8 cellular contexts compared by ENCODE assay signal in the genomic region with DNA sequence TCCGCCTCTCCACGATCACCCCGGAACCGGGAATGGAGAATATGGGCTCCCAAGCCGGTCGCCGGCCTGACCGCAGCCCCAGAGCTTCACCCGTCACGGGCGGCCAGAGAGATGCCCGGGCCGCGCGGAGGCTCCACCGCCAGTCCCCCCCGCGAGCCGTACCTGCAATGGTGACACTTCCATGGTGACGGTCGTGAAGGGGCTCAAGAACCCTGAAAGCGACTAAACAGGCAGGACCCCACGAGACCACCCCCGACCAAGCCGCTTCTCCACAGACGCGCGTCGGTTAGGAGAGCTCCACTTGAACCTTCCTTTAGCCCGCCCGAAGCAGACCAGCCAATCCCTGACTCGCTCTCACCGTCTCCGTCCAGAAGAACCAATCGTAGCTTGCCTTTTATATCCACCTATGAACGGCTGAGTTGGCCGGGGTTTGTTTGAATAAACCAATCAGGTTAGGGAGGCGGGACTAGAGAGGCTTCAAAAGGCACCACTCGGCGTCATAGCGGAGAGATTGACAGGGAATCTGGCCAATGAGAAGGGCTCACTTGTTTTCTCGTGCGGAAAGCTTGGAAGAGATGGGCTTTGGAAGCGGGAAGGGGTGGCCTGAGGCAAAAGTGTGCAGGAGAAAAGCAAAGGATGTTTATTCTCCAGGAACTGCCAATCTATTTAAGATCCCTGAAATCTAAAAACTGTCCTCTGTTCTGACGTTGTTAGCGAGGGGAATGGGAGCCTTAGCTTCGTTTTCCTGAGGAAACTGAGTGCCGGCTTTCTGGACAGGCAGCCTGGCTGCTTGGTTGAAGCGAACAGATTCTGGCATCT. TPM values are rescaled to one million over a fixed set of nuclear protein-coding genes. Genes with fewer than 3 reads are reported as not detected.
A peak's percentile ranks its signal among the peaks of the same experiment; 100 is the strongest.
DNase-seq lines count a peak whose midpoint lies in the region; ATAC-seq and TF ChIP-seq lines count a peak whose summit lies in the region.

A gene with protein sequence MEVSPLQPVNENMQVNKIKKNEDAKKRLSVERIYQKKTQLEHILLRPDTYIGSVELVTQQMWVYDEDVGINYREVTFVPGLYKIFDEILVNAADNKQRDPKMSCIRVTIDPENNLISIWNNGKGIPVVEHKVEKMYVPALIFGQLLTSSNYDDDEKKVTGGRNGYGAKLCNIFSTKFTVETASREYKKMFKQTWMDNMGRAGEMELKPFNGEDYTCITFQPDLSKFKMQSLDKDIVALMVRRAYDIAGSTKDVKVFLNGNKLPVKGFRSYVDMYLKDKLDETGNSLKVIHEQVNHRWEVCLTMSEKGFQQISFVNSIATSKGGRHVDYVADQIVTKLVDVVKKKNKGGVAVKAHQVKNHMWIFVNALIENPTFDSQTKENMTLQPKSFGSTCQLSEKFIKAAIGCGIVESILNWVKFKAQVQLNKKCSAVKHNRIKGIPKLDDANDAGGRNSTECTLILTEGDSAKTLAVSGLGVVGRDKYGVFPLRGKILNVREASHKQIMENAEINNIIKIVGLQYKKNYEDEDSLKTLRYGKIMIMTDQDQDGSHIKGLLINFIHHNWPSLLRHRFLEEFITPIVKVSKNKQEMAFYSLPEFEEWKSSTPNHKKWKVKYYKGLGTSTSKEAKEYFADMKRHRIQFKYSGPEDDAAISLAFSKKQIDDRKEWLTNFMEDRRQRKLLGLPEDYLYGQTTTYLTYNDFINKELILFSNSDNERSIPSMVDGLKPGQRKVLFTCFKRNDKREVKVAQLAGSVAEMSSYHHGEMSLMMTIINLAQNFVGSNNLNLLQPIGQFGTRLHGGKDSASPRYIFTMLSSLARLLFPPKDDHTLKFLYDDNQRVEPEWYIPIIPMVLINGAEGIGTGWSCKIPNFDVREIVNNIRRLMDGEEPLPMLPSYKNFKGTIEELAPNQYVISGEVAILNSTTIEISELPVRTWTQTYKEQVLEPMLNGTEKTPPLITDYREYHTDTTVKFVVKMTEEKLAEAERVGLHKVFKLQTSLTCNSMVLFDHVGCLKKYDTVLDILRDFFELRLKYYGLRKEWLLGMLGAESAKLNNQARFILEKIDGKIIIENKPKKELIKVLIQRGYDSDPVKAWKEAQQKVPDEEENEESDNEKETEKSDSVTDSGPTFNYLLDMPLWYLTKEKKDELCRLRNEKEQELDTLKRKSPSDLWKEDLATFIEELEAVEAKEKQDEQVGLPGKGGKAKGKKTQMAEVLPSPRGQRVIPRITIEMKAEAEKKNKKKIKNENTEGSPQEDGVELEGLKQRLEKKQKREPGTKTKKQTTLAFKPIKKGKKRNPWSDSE (N-terminal part only) (minus strand): TSS at position 288 of the 819 bp plus-strand sequence. CDS start 105 bp downstream, at position 183.

- TF ChIP-seq POLR2A in prostate gland (IDR thresholded peaks at IDR 0.05) = peak; percentile 35

- H3K4me3 ChIP-seq in prostate gland (peak within 1 kb of the TSS; percentile 34 to 37), urinary bladder (ENCODE audit: low read depth, low read length) (peak within 1 kb of the TSS; percentile 48)

- peak within 1 kb of the TSS; percentile 97 for H3K4me3 Mint-ChIP-seq in T-helper 17 cell

- no peak for TF ChIP-seq CTCF in prostate gland (IDR thresholded peaks at IDR 0.05)

- peak; percentile 94 for ATAC-seq in GM18502 (IDR thresholded peaks at IDR 0.05; ENCODE audit: poor library complexity, unreplicated experiment)
- peak; percentile 91 for ATAC-seq in HG02943 (IDR thresholded peaks at IDR 0.05; ENCODE audit: low read depth, unreplicated experiment)
- ATAC-seq in T-helper 17 cell = peak; percentile 99
- peak; percentile 100 for ATAC-seq in left ventricle myocardium superior

- intact Hi-C loops in left ventricle myocardium superior (cut with micrococcal nuclease) = loop anchor here (5.0 kb wide), 1 partner anchor 116 kb away; no protein-coding TSS in a partner anchor
- intact Hi-C loops in prostate gland (cut with DNase I) = loop anchor here (5.0 to 10.0 kb wide), 2 partner anchors 61 to 103 kb away; no protein-coding TSS in a partner anchor

- H3K27me3 ChIP-seq in prostate gland (replicated peaks; ENCODE audit: insufficient read depth) = no peaks in the 10 kb centered on the region

- H3K4me1 Mint-ChIP-seq in T-helper 17 cell = peaks cover 19% of the 10 kb centered on the region

- peak within 1 kb of the TSS; percentile 91 for H3K27ac Mint-ChIP-seq in T-helper 17 cell

- WGBS in prostate gland = under 1% methylated on average over 29 of the region's 49 CpGs
- under 1% methylated on average over 49 of the region's 49 CpGs for WGBS in urinary bladder

- H3K36me3 Mint-ChIP-seq in T-helper 17 cell (ENCODE audit: low read depth) = no peaks in the 10 kb centered on the region

- DNase-seq in NCI-H187 (lab: John Stamatoyannopoulos, UW) = peak; percentile 99
- DNase-seq in T-helper 17 cell = peak; percentile 70 to 97 (median 92)
- peak; percentile 60 to 99 (median 94) for DNase-seq in amygdala (lab: John Stamatoyannopoulos, UW)
- peak; percentile 84 for DNase-seq in left ventricle myocardium superior
- peak; percentile 100 for DNase-seq in prostate gland (ENCODE audit: low spot score)

- H3K9me3 ChIP-seq in T-helper 17 cell (ENCODE audit: control insufficient read depth, low read length, poor library complexity, severe bottlenecking) (no peaks in the 10 kb centered on the region), prostate gland (no peaks in the 10 kb centered on the region)

- H3K27me3 Mint-ChIP-seq in T-helper 17 cell = no peaks in the 10 kb centered on the region

- H3K4me1 ChIP-seq in prostate gland (replicated peaks) (no peaks in the 10 kb centered on the region), urinary bladder (ENCODE audit: insufficient read depth) (no peaks in the 10 kb centered on the region)

- H3K36me3 ChIP-seq in prostate gland (no peaks in the 10 kb centered on the region), urinary bladder (ENCODE audit: insufficient read depth) (no peaks in the 10 kb centered on the region)

- peak within 1 kb of the TSS; percentile 24 to 69 for H3K27ac ChIP-seq in prostate gland
- H3K27ac ChIP-seq in urinary bladder (ENCODE audit: low read depth) = no peak within 1 kb of the TSS

RNA-seq across cellular contexts. Expression of the gene that starts here (rescaled TPM):
- total RNA-seq in T-helper 17 cell = 1 to 10 TPM; 4.1 to 6.4 TPM
- total RNA-seq in left ventricle myocardium superior = 1.1 TPM
- 10 to 100 TPM in 1 of 2 donors, 1 to 10 TPM in 1; 3.1 to 15.9 TPM for total RNA-seq in prostate gland
- 105 TPM for total RNA-seq in urinary bladder
- 1.5 TPM for polyA plus RNA-seq in urinary bladder
